ENCODE assay signal across 11 cellular contexts in genomic region chr14:55329999-55330710, GRCh38. TPM values are rescaled to one million over a fixed set of nuclear protein-coding genes. Genes with fewer than 3 reads are reported as not detected.
DNase-seq lines count a peak whose midpoint lies in the region; ATAC-seq, FAIRE-seq and TF ChIP-seq lines count a peak whose summit lies in the region.
"Had no signal": no experiment of that assay in that cellular context is flagged by ENCODE, and none has a peak within 500 bp of the region (broad histone marks: within the 10 kb centered on the region; RNA-seq: fewer than 3 reads in every experiment).

No MANE protein-coding gene starts in this region.

- DNase-seq in activated T-cell treated with anti-CD3 and anti-CD28 coated beads for 48 hours (ENCODE audit: low read depth) (peak; percentile 45), hepatocyte (ENCODE audit: low spot score) (no peak), thoracic aorta (ENCODE audit: low spot score) (no peak), RCC 7860 (ENCODE audit: low spot score) (no peak), right atrium auricular region (ENCODE audit: low spot score) (no peak)
- DNase-seq in activated T-cell treated with anti-CD3 and anti-CD28 coated beads, Interleukin-2, amount 50 U/mL, for 1 hour, result no peak
- peak; percentile 25 for DNase-seq in activated T-cell treated with anti-CD3 and anti-CD28 coated beads, Interleukin-2, amount 50 U/mL, for 4 hours
- DNase-seq: MV-4-11, ovary had no signal

- H3K27me3 ChIP-seq in hepatocyte (no peaks in the 10 kb centered on the region), thoracic aorta (replicated peaks; ENCODE audit: insufficient read depth) (no peaks in the 10 kb centered on the region), right atrium auricular region (no peaks in the 10 kb centered on the region)
- H3K27me3 ChIP-seq: ovary had no signal

- H4K20me1 ChIP-seq in hepatocyte (ENCODE audit: insufficient read depth, poor library complexity, severe bottlenecking), result no peaks in the 10 kb centered on the region

- H3K36me3 ChIP-seq in hepatocyte (replicated peaks; ENCODE audit: insufficient read depth, low read depth) (no peaks in the 10 kb centered on the region), thoracic aorta (no peaks in the 10 kb centered on the region), right atrium auricular region (no peaks in the 10 kb centered on the region)
- H3K36me3 ChIP-seq: ovary had no signal

- no peak overlapping the region for H3K4me3 ChIP-seq in hepatocyte
- H3K4me3 ChIP-seq in thoracic aorta, result peak overlapping the region; percentile 38
- no peak overlapping the region for H3K4me3 ChIP-seq in right atrium auricular region
- H3K4me3 ChIP-seq: ovary had no signal

- H3K36me3 Mint-ChIP-seq in activated T-cell treated with anti-CD3 and anti-CD28 coated beads, Interleukin-2, amount 50 U/mL, for 4 hours (ENCODE audit: insufficient read depth), result peaks cover 4% of the 10 kb centered on the region

- TF ChIP-seq CTCF in hepatocyte (IDR thresholded peaks at IDR 0.05; ENCODE audit: poor library complexity), result no peak
- no peak for TF ChIP-seq CTCF in thoracic aorta (IDR thresholded peaks at IDR 0.05)
- no peak for TF ChIP-seq CTCF in right atrium auricular region (IDR thresholded peaks at IDR 0.05)

- H3K9me3 Mint-ChIP-seq in activated T-cell treated with anti-CD3 and anti-CD28 coated beads, Interleukin-2, amount 50 U/mL, for 4 hours, result no peaks in the 10 kb centered on the region

- FAIRE-seq in RCC 7860 (lab: Jason Lieb, UNC), result no peak
- FAIRE-seq: G401.6 had no signal

- no peaks in the 10 kb centered on the region for H3K9me2 ChIP-seq in hepatocyte (replicated peaks; ENCODE audit: insufficient read depth)

- H3K4me1 Mint-ChIP-seq in activated T-cell treated with anti-CD3 and anti-CD28 coated beads, Interleukin-2, amount 50 U/mL, for 4 hours (ENCODE audit: low read depth), result peaks cover 82% of the 10 kb centered on the region

- no peaks in the 10 kb centered on the region for H3K27me3 Mint-ChIP-seq in activated T-cell treated with anti-CD3 and anti-CD28 coated beads, Interleukin-2, amount 50 U/mL, for 4 hours (ENCODE audit: low read depth)

- peak overlapping the region; percentile 10 for H3K27ac ChIP-seq in hepatocyte
- H3K27ac ChIP-seq in thoracic aorta, result peak overlapping the region in 1 of 2 donors; percentile 16
- no peak overlapping the region for H3K27ac ChIP-seq in right atrium auricular region

- H3K4me3 Mint-ChIP-seq in activated T-cell treated with anti-CD3 and anti-CD28 coated beads, Interleukin-2, amount 50 U/mL, for 4 hours, result peak overlapping the region; percentile 48

- H2AFZ ChIP-seq in hepatocyte, result no peak overlapping the region

- 73% methylated on average over 6 of the region's 6 CpGs for WGBS in hepatocyte (ENCODE audit: low lambda C conversion rate, missing lambda C conversion rate)

- ATAC-seq in activated T-cell treated with anti-CD3 and anti-CD28 coated beads, Interleukin-2, amount 50 U/mL, for 4 hours, result peak; percentile 75 to 80
- ATAC-seq in thoracic aorta (ENCODE audit: insufficient number of reproducible peaks, low FRiP score, low read depth) (no peak), GM21381 (IDR thresholded peaks at IDR 0.05; ENCODE audit: unreplicated experiment) (no peak)

- H3K9me3 ChIP-seq in hepatocyte (ENCODE audit: low read depth) (no peaks in the 10 kb centered on the region), thoracic aorta (no peaks in the 10 kb centered on the region), right atrium auricular region (no peaks in the 10 kb centered on the region)
- H3K9me3 ChIP-seq: ovary had no signal

- no peak overlapping the region for H3K4me2 ChIP-seq in hepatocyte

- H3K4me1 ChIP-seq in hepatocyte (ENCODE audit: insufficient read depth) (peaks cover 29% of the 10 kb centered on the region), thoracic aorta (ENCODE audit: control insufficient read depth in 1 of 2, low read depth in 2 of 2) (peaks cover 22 to 38% of the 10 kb centered on the region in 2 donors), right atrium auricular region (peaks cover 0 to 38% of the 10 kb centered on the region in 2 donors)

- peaks cover 86% of the 10 kb centered on the region for H3K79me2 ChIP-seq in hepatocyte

RNA-seq across cellular contexts. Expression of gene FBXO34, which starts 58.9 kb away (rescaled TPM):
- 10 to 100 TPM; 12.9 to 16.7 (median 14.9) TPM for total RNA-seq in activated T-cell treated with anti-CD3 and anti-CD28 coated beads, Interleukin-2, amount 50 U/mL, for 4 hours
- total RNA-seq in hepatocyte (45.9 and 46.5 TPM in 2 replicates), thoracic aorta (10 to 100 TPM; 16.0 to 21.6 TPM), right atrium auricular region (10 to 100 TPM; 26.0 to 32.7 TPM)
- polyA plus RNA-seq in hepatocyte, result 27.5 and 31.6 TPM in 2 replicates

Comparison
In these comparisons a context has a peak if more than half of its experiments do, and no peak if none do; other contexts are left out.
1. DNase-seq: peak in activated T-cell treated with anti-CD3 and anti-CD28 coated beads for 48 hours (single experiment) and activated T-cell treated with anti-CD3 and anti-CD28 coated beads, Interleukin-2, amount 50 U/mL, for 4 hours (single experiment); none in activated T-cell treated with anti-CD3 and anti-CD28 coated beads, Interleukin-2, amount 50 U/mL, for 1 hour (single experiment), hepatocyte (single experiment), thoracic aorta (single experiment), RCC 7860 (single experiment) and right atrium auricular region (single experiment).
2. ATAC-seq: peak in activated T-cell treated with anti-CD3 and anti-CD28 coated beads, Interleukin-2, amount 50 U/mL, for 4 hours (2 of 2); none in thoracic aorta (single experiment) and GM21381 (single experiment).